14 cellular contexts compared by ENCODE assay signal in the genomic region with DNA sequence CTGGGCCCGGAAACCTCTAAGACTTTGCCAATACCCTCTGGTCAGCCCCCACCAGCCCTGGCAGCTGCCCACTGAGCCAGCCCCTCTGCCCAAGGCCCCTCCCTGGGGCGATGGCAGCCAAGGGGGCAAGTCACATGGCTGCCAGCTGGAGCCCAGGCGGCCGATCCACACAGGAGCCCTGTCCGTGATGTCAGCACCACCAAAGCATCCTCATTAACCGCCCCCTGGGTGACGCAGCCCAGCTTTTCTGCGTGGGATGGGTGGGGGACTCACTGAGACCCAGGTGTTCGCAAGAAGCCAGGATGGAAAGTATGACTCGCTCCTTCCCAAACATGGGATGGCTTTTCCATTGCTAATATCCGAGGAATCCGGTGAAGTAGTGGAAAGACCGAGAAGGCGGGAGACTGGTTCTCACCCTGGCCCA. TPM values are rescaled to one million over a fixed set of nuclear protein-coding genes. Genes with fewer than 3 reads are reported as not detected.
DNase-seq lines count a peak whose midpoint lies in the region; ATAC-seq and TF ChIP-seq lines count a peak whose summit lies in the region.
"Had no signal": no experiment of that assay in that cellular context is flagged by ENCODE, and none has a peak within 500 bp of the region (broad histone marks: within the 10 kb centered on the region; RNA-seq: fewer than 3 reads in every experiment).

No MANE protein-coding gene starts in this region.

- intact Hi-C loops in sigmoid colon (cut with DNase I), result no loop called here

- H4K20me1 ChIP-seq in GM23248 (ENCODE audit: insufficient read depth), result no peaks in the 10 kb centered on the region

- no peak overlapping the region for H3K4me3 Mint-ChIP-seq in WTC11
- H3K4me3 Mint-ChIP-seq: activated naive CD4-positive, alpha-beta T cell treated with anti-CD3 and anti-CD28 coated beads, Interleukin-2, amount 10 ng/mL, durations not matched to agents 7 days and 5 days had no signal

- in situ Hi-C loops in GM23248 (cut with MboI), result no loop called here

- H3K36me3 Mint-ChIP-seq in WTC11, result no peaks in the 10 kb centered on the region
- H3K36me3 Mint-ChIP-seq: activated naive CD4-positive, alpha-beta T cell treated with anti-CD3 and anti-CD28 coated beads, Interleukin-2, amount 10 ng/mL, durations not matched to agents 7 days and 5 days; CD4-positive, CD25-positive, alpha-beta regulatory T cell had no signal

- H3K9ac ChIP-seq in GM23248, result no peak overlapping the region

- CTCF ChIA-PET in WTC11 (lab: Charles Lee), result interaction anchor here (0.6 to 1.8 kb wide), 3 partner anchors 11 to 42 kb away, joined by 3 to 5 read pairs (median 5); no protein-coding TSS in a partner anchor

- H3K4me2 ChIP-seq in GM23248 (ENCODE audit: unreplicated experiment), result no peak overlapping the region

- H3K4me1 Mint-ChIP-seq in WTC11, result peaks cover 11% of the 10 kb centered on the region

- no peak for TF ChIP-seq POLR2A in sigmoid colon (IDR thresholded peaks at IDR 0.05)

- no peaks in the 10 kb centered on the region for H3K36me3 ChIP-seq in GM23248 (ENCODE audit: low read depth)
- no peaks in the 10 kb centered on the region for H3K36me3 ChIP-seq in sigmoid colon
- H3K36me3 ChIP-seq: HAP-1 had no signal

- no peak overlapping the region for H2AFZ ChIP-seq in GM23248

- peaks cover 1% of the 10 kb centered on the region; the same call in 1 of the 2 replicates for H3K79me2 ChIP-seq in GM23248 (ENCODE audit: insufficient read depth)

- peaks cover 4% of the 10 kb centered on the region; the same call in 1 of the 2 replicates for H3F3A ChIP-seq in GM23248 (ENCODE audit: insufficient read depth)

- H3K4me1 ChIP-seq in GM23248 (ENCODE audit: insufficient read depth) (peaks cover 13% of the 10 kb centered on the region), foreskin keratinocyte (peaks cover 9% of the 10 kb centered on the region), sigmoid colon (peaks cover 0 to 31% (median 23%) of the 10 kb centered on the region in 4 donors)
- H3K4me1 ChIP-seq: HAP-1 had no signal

- POLR2A ChIA-PET in WTC11 (lab: Charles Lee), result no interaction called here

- no peak overlapping the region for H3K27ac Mint-ChIP-seq in WTC11
- H3K27ac Mint-ChIP-seq: activated naive CD4-positive, alpha-beta T cell treated with anti-CD3 and anti-CD28 coated beads, Interleukin-2, amount 10 ng/mL, durations not matched to agents 7 days and 5 days; CD4-positive, CD25-positive, alpha-beta regulatory T cell had no signal

- 61 to 71% methylated on average over 14 of the region's 14 CpGs for WGBS in GM23248 (ENCODE audit: low coverage in 1 of 2, low lambda C conversion rate in 2 of 2, missing lambda C conversion rate in 2 of 2), 2 experiments
- 88% methylated on average over 14 of the region's 14 CpGs for WGBS in sigmoid colon, 2 donors

- H3K4me3 ChIP-seq in GM23248, result no peak overlapping the region
- no peak overlapping the region for H3K4me3 ChIP-seq in sigmoid colon
- H3K4me3 ChIP-seq: HAP-1 had no signal

- TF ChIP-seq EP300 in sigmoid colon (IDR thresholded peaks at IDR 0.05), result peak in 2 of 4 donors; percentile 32 to 44

- H3K9me2 ChIP-seq in GM23248 (ENCODE audit: insufficient read depth), result no peaks in the 10 kb centered on the region

- no peak for TF ChIP-seq CTCF in WTC11 (IDR thresholded peaks at IDR 0.05)
- TF ChIP-seq CTCF in foreskin keratinocyte (conservative IDR thresholded peaks at IDR 0.05), result no peak
- no peak for TF ChIP-seq CTCF in sigmoid colon (IDR thresholded peaks at IDR 0.05)

- H3K27ac ChIP-seq in GM23248 (no peak overlapping the region), foreskin keratinocyte (peak overlapping the region; percentile 25), sigmoid colon (peak overlapping the region in 3 of 4 donors; percentile 39 to 65 (median 64))

- H3K27me3 Mint-ChIP-seq in WTC11 (ENCODE audit: low read depth), result peaks cover 45% of the 10 kb centered on the region

- H3K27me3 ChIP-seq in GM23248 (replicated peaks; ENCODE audit: insufficient read depth), result no peaks in the 10 kb centered on the region
- H3K27me3 ChIP-seq in foreskin keratinocyte, result peaks cover 4% of the 10 kb centered on the region
- H3K27me3 ChIP-seq in sigmoid colon, result no peaks in the 10 kb centered on the region

- peak; percentile 69 for DNase-seq in GM23248
- peak; percentile 7 for DNase-seq in WTC11 (ENCODE audit: low spot score)
- no peak for DNase-seq in foreskin keratinocyte
- peak; percentile 72 for DNase-seq in sigmoid colon
- no peak for DNase-seq in central memory CD4-positive, alpha-beta T cell
- DNase-seq in germinal center (ENCODE audit: low spot score), result no peak
- DNase-seq in stimulated activated CD4-positive, alpha-beta T cell treated with anti-CD3 and anti-CD28 coated beads, Interleukin-4, amount 100 ng/mL, for 4 hours, result no peak
- DNase-seq: CD4-positive, CD25-positive, alpha-beta regulatory T cell had no signal

- H3K9me3 Mint-ChIP-seq in WTC11, result no peaks in the 10 kb centered on the region
- H3K9me3 Mint-ChIP-seq: activated naive CD4-positive, alpha-beta T cell treated with anti-CD3 and anti-CD28 coated beads, Interleukin-2, amount 10 ng/mL, durations not matched to agents 7 days and 5 days; CD4-positive, CD25-positive, alpha-beta regulatory T cell had no signal

- H3K9me3 ChIP-seq in GM23248 (ENCODE audit: low read depth) (no peaks in the 10 kb centered on the region), sigmoid colon (no peaks in the 10 kb centered on the region)
- H3K9me3 ChIP-seq: HAP-1 had no signal

- ATAC-seq in WTC11, result no peak
- ATAC-seq in foreskin keratinocyte, result no peak
- no peak for ATAC-seq in GM18502 (IDR thresholded peaks at IDR 0.05; ENCODE audit: poor library complexity, unreplicated experiment)

TF ChIP-seq in WTC11, 78 proteins besides CTCF, POLR2A, EP300 and RAD21 (continues in another document):
- TF ChIP-seq TEAD1 (CRISPR knock-in tag; IDR thresholded peaks at IDR 0.05) (no peak), CBFB (CRISPR knock-in tag; IDR thresholded peaks at IDR 0.05; ENCODE audit: low read depth) (no peak), ZNF232 (CRISPR knock-in tag; IDR thresholded peaks at IDR 0.05) (no peak), TEAD4 (CRISPR knock-in tag; IDR thresholded peaks at IDR 0.05) (no peak), FOXK1 (CRISPR knock-in tag; IDR thresholded peaks at IDR 0.05) (no peak), FOXJ3 (CRISPR knock-in tag; IDR thresholded peaks at IDR 0.05; ENCODE audit: borderline replicate concordance) (no peak), RELA (CRISPR knock-in tag; IDR thresholded peaks at IDR 0.05; ENCODE audit: borderline replicate concordance) (no peak), ZNF219 (CRISPR knock-in tag; IDR thresholded peaks at IDR 0.05; ENCODE audit: borderline replicate concordance) (no peak), GABPB1 (CRISPR knock-in tag; IDR thresholded peaks at IDR 0.05) (no peak), ETV6 (CRISPR knock-in tag; IDR thresholded peaks at IDR 0.05) (no peak)
- TF ChIP-seq, protein P1, sequence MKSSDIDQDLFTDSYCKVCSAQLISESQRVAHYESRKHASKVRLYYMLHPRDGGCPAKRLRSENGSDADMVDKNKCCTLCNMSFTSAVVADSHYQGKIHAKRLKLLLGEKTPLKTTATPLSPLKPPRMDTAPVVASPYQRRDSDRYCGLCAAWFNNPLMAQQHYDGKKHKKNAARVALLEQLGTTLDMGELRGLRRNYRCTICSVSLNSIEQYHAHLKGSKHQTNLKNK (CRISPR knock-in tag; IDR thresholded peaks at IDR 0.05), result no peak
- TF ChIP-seq, protein P2, sequence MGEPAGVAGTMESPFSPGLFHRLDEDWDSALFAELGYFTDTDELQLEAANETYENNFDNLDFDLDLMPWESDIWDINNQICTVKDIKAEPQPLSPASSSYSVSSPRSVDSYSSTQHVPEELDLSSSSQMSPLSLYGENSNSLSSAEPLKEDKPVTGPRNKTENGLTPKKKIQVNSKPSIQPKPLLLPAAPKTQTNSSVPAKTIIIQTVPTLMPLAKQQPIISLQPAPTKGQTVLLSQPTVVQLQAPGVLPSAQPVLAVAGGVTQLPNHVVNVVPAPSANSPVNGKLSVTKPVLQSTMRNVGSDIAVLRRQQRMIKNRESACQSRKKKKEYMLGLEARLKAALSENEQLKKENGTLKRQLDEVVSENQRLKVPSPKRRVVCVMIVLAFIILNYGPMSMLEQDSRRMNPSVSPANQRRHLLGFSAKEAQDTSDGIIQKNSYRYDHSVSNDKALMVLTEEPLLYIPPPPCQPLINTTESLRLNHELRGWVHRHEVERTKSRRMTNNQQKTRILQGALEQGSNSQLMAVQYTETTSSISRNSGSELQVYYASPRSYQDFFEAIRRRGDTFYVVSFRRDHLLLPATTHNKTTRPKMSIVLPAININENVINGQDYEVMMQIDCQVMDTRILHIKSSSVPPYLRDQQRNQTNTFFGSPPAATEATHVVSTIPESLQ (CRISPR knock-in tag; IDR thresholded peaks at IDR 0.05), result no peak
- TF ChIP-seq, protein P3, sequence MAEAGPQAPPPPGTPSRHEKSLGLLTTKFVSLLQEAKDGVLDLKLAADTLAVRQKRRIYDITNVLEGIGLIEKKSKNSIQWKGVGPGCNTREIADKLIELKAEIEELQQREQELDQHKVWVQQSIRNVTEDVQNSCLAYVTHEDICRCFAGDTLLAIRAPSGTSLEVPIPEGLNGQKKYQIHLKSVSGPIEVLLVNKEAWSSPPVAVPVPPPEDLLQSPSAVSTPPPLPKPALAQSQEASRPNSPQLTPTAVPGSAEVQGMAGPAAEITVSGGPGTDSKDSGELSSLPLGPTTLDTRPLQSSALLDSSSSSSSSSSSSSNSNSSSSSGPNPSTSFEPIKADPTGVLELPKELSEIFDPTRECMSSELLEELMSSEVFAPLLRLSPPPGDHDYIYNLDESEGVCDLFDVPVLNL (CRISPR knock-in tag; IDR thresholded peaks at IDR 0.05; ENCODE audit: borderline replicate concordance, low read depth), result no peak
- TF ChIP-seq, protein P4, sequence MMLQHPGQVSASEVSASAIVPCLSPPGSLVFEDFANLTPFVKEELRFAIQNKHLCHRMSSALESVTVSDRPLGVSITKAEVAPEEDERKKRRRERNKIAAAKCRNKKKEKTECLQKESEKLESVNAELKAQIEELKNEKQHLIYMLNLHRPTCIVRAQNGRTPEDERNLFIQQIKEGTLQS (CRISPR knock-in tag; conservative IDR thresholded peaks at IDR 0.05), result no peak
- TF ChIP-seq, protein P5, sequence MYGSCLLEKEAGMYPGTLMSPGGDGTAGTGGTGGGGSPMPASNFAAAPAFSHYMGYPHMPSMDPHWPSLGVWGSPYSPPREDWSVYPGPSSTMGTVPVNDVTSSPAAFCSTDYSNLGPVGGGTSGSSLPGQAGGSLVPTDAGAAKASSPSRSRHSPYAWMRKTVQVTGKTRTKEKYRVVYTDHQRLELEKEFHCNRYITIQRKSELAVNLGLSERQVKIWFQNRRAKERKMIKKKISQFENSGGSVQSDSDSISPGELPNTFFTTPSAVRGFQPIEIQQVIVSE (CRISPR knock-in tag; IDR thresholded peaks at IDR 0.05; ENCODE audit: borderline replicate concordance), result no peak

RNA-seq across cellular contexts. Expression of a gene that starts 46.6 kb away (rescaled TPM):
- 0.25 TPM in 1 of 2 replicates, not detected in the other for total RNA-seq in GM23248 (2014; rRNA removed; shearing (Covaris generic))
- 0.10 TPM in 1 of 2 replicates, not detected in the other for polyA plus RNA-seq in GM23248 (2016; fragmentation: Nextera tagmentation; extraction: Ambion mirVana)
- total RNA-seq in WTC11 (2021), result 0.18 to 0.33 TPM (median 0.23 TPM) in 3 replicates
- 9.5 and 41.8 TPM in 2 replicates for total RNA-seq in foreskin keratinocyte
- polyA plus RNA-seq in foreskin keratinocyte, result 14.0 and 50.2 TPM in 2 replicates
- not detected for total RNA-seq in sigmoid colon
- polyA plus RNA-seq in sigmoid colon, result not detected
- total RNA-seq: CD4-positive, CD25-positive, alpha-beta regulatory T cell; G401; myocyte; SK-MEL-5 had no signal
- polyA plus RNA-seq: CD4-positive, CD25-positive, alpha-beta regulatory T cell had no signal

Comparison
In these comparisons a context has a peak if more than half of its experiments do, and no peak if none do; other contexts are left out.
1. DNase-seq: peak in GM23248 (single experiment), WTC11 (single experiment) and sigmoid colon (single experiment); none in foreskin keratinocyte (0 of 2), central memory CD4-positive, alpha-beta T cell (single experiment), germinal center (single experiment) and stimulated activated CD4-positive, alpha-beta T cell treated with anti-CD3 and anti-CD28 coated beads, Interleukin-4, amount 100 ng/mL, for 4 hours (0 of 2).